ENCODE assay signal across 8 cellular contexts in genomic region chr14:49861581-49861922, GRCh38. TPM values are rescaled to one million over a fixed set of nuclear protein-coding genes. Genes with fewer than 3 reads are reported as not detected.
DNase-seq lines count a peak whose midpoint lies in the region; ATAC-seq and TF ChIP-seq lines count a peak whose summit lies in the region.

No MANE protein-coding gene starts in this region.

- intact Hi-C loops in lower lobe of right lung (cut with DNase I) = loop anchor here (5.0 kb wide), 1 partner anchor 241 kb away; no protein-coding TSS in a partner anchor

- peak; percentile 19 for ATAC-seq in GM21528 (IDR thresholded peaks at IDR 0.05; ENCODE audit: low FRiP score, unreplicated experiment)
- peak; percentile 33 to 48 for ATAC-seq in lower lobe of right lung
- ATAC-seq in GM21367 (IDR thresholded peaks at IDR 0.05; ENCODE audit: unreplicated experiment) = no peak

- H3K9me3 ChIP-seq in ectodermal cell (ENCODE audit: control insufficient read depth, low read length) (no peaks in the 10 kb centered on the region), lower lobe of right lung (no peaks in the 10 kb centered on the region)

- no peak for TF ChIP-seq CTCF in lower lobe of right lung (IDR thresholded peaks at IDR 0.05)

- H3K27me3 ChIP-seq in ectodermal cell (ENCODE audit: control insufficient read depth, insufficient read depth, low read length, poor library complexity, severe bottlenecking) (no peaks in the 10 kb centered on the region), lower lobe of right lung (ENCODE audit: low read depth) (no peaks in the 10 kb centered on the region)

- H3K4me3 ChIP-seq in ectodermal cell (ENCODE audit: insufficient read depth, low read depth, low read length) (peak overlapping the region; percentile 64), lower lobe of right lung (peak overlapping the region; percentile 79)

- DNase-seq in C1 segment of cervical spinal cord (lab: John Stamatoyannopoulos, UW) = peak in 8 of 14 donors; percentile 43 to 79 (median 74)
- peak; percentile 90 for DNase-seq in NCI-H2171 treated with DMSO at 0.1 percent for 48 hours (lab: John Stamatoyannopoulos, UW)
- DNase-seq in activated CD4-positive, alpha-beta T cell treated with anti-CD3 and anti-CD28 coated beads for 4 hours = peak; percentile 57 to 59
- DNase-seq in lower lobe of right lung = peak; percentile 67
- peak; percentile 36 to 53 (median 37) for DNase-seq in stimulated activated CD4-positive, alpha-beta T cell treated with anti-CD3 and anti-CD28 coated beads, TNF-alpha, amount 100 ng/mL, for 24 hours (ENCODE audit: low read depth in 3 of 3)

- H3K27ac ChIP-seq in ectodermal cell (ENCODE audit: insufficient read depth, low read depth, low read length, poor library complexity, severe bottlenecking) = peak overlapping the region; percentile 97
- H3K27ac ChIP-seq in lower lobe of right lung = peak overlapping the region; percentile 99

- WGBS in ectodermal cell, 2 experiments = 2 to 4% methylated on average over 13 of the region's 13 CpGs

- no peaks in the 10 kb centered on the region for H3K4me1 ChIP-seq in ectodermal cell (ENCODE audit: control insufficient read depth, insufficient read depth, low read length)
- H3K4me1 ChIP-seq in lower lobe of right lung = peaks cover 38% of the 10 kb centered on the region

- H3K36me3 ChIP-seq in ectodermal cell (ENCODE audit: control insufficient read depth, insufficient read depth, low read length) = no peaks in the 10 kb centered on the region
- no peaks in the 10 kb centered on the region for H3K36me3 ChIP-seq in lower lobe of right lung

RNA-seq across cellular contexts. Expression of gene NEMF, which starts 9.0 kb away (rescaled TPM):
- polyA plus RNA-seq in ectodermal cell (2013, experiment 1 of 4) = 56.0 TPM
- polyA plus RNA-seq in ectodermal cell (2013, experiment 2 of 4) = 58.8 TPM
- 48.3 TPM for polyA plus RNA-seq in ectodermal cell (2013, experiment 3 of 4)
- 55.5 TPM for polyA plus RNA-seq in ectodermal cell (2013, experiment 4 of 4)
- total RNA-seq in lower lobe of right lung = 66.1 TPM

RNA-seq across cellular contexts. Expression of gene ARF6, which starts 31.3 kb away (rescaled TPM):
- polyA plus RNA-seq in ectodermal cell (2013, experiment 1 of 4) = 58.3 TPM
- polyA plus RNA-seq in ectodermal cell (2013, experiment 2 of 4) = 62.3 TPM
- polyA plus RNA-seq in ectodermal cell (2013, experiment 3 of 4) = 43.1 TPM
- 42.4 TPM for polyA plus RNA-seq in ectodermal cell (2013, experiment 4 of 4)
- 65.3 TPM for total RNA-seq in lower lobe of right lung

Comparison
In these comparisons a context has a peak if more than half of its experiments do, and no peak if none do; other contexts are left out.
1. DNase-seq: peak in every context shown above with its lines; median percentile 90 in NCI-H2171 treated with DMSO at 0.1 percent for 48 hours; 74 in C1 segment of cervical spinal cord; 67 in lower lobe of right lung; 58 in activated CD4-positive, alpha-beta T cell treated with anti-CD3 and anti-CD28 coated beads for 4 hours; 37 in stimulated activated CD4-positive, alpha-beta T cell treated with anti-CD3 and anti-CD28 coated beads, TNF-alpha, amount 100 ng/mL, for 24 hours.